In the genomic region with DNA sequence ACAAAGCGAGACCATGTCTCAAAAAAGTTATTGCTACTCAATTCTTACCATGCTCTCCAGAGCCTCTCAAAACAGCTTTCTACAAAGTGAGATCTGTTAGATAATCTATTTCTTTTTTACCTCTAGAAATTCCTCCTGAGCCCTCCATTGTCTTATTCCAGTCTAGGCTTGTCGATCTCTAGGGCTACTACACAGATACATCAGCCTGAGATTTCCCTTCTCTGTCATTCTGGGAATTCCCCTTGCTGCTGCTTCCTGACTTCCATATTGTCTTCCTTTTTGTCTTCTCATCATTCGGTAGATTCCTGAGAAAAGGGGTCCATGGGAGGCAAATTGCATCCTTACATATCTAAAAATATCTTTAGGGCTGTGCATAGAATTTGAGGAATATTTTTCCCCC, we compare ENCODE assay signal across 20 cellular contexts.
"Had no signal": no experiment of that assay in that cellular context is flagged by ENCODE, and none has a peak within 500 bp of the region (broad histone marks: within the 10 kb centered on the region; RNA-seq: fewer than 3 reads in every experiment).

No MANE protein-coding gene starts in this region.

- H3K27ac ChIP-seq: cardiac muscle cell, esophagus squamous epithelium, gastroesophageal sphincter, right lobe of liver, skin epidermis, tibial nerve had no signal

- H3K4me1 Mint-ChIP-seq: activated naive CD4-positive, alpha-beta T cell treated with anti-CD3 and anti-CD28 coated beads, Interleukin-2, amount 10 ng/mL, durations not matched to agents 7 days and 5 days; stimulated activated naive CD8-positive, alpha-beta T cell treated with anti-CD3 and anti-CD28 coated beads, Interleukin-15, amount 100 ng/mL, for 72 hours had no signal

- H3K4me1 ChIP-seq: esophagus squamous epithelium, gastroesophageal sphincter, right lobe of liver, tibial nerve had no signal

- H3K27me3 Mint-ChIP-seq: activated CD4-positive, alpha-beta memory T cell treated with anti-CD3 and anti-CD28 coated beads for 36 hours; activated naive CD4-positive, alpha-beta T cell treated with anti-CD3 and anti-CD28 coated beads, Interleukin-2, amount 10 ng/mL, durations not matched to agents 7 days and 5 days; stimulated activated naive CD8-positive, alpha-beta T cell treated with anti-CD3 and anti-CD28 coated beads, Interleukin-15, amount 100 ng/mL, for 72 hours; T-helper 17 cell had no signal

- H3K4me3 ChIP-seq: cardiac muscle cell, esophagus squamous epithelium, gastroesophageal sphincter, right lobe of liver, skin epidermis, tibial nerve had no signal

- H3K4me3 Mint-ChIP-seq: activated CD4-positive, alpha-beta memory T cell treated with anti-CD3 and anti-CD28 coated beads for 36 hours; activated naive CD4-positive, alpha-beta T cell treated with anti-CD3 and anti-CD28 coated beads, Interleukin-2, amount 10 ng/mL, durations not matched to agents 7 days and 5 days; stimulated activated naive CD8-positive, alpha-beta T cell treated with anti-CD3 and anti-CD28 coated beads, Interleukin-15, amount 100 ng/mL, for 72 hours; T-helper 17 cell had no signal

- H3K27me3 ChIP-seq: cardiac muscle cell, esophagus squamous epithelium, gastroesophageal sphincter, right lobe of liver, tibial nerve had no signal

- H3K27ac Mint-ChIP-seq: activated CD4-positive, alpha-beta memory T cell treated with anti-CD3 and anti-CD28 coated beads for 36 hours; activated naive CD4-positive, alpha-beta T cell treated with anti-CD3 and anti-CD28 coated beads, Interleukin-2, amount 10 ng/mL, durations not matched to agents 7 days and 5 days had no signal

- DNase-seq: activated CD4-positive, alpha-beta memory T cell treated with anti-CD3 and anti-CD28 coated beads for 36 hours; activated CD4-positive, alpha-beta T cell treated with anti-CD3 and anti-CD28 coated beads for 48 hours; activated naive CD4-positive, alpha-beta T cell treated with anti-CD3 and anti-CD28 coated beads, Interleukin-2, amount 10 ng/mL, durations not matched to agents 7 days and 5 days; amygdala; effector CD4-positive, alpha-beta T cell; esophagus squamous epithelium; head of caudate nucleus; hypothalamus; left colon; mesenchymal stem cell; posterior cingulate gyrus; right lobe of liver; stimulated activated CD4-positive, alpha-beta T cell treated with anti-CD3 and anti-CD28 coated beads, Interleukin-1b, Interleukin-23, amount 100 ng/mL, for 48 hours; stimulated activated naive CD8-positive, alpha-beta T cell treated with anti-CD3 and anti-CD28 coated beads, Interleukin-15, amount 100 ng/mL, for 72 hours; SW 1271; T-helper 17 cell had no signal

- ATAC-seq: gastroesophageal sphincter; left colon; right lobe of liver; stimulated activated naive CD8-positive, alpha-beta T cell treated with anti-CD3 and anti-CD28 coated beads, Interleukin-15, amount 100 ng/mL, for 72 hours; T-helper 17 cell had no signal

- H3K9me3 Mint-ChIP-seq: activated CD4-positive, alpha-beta memory T cell treated with anti-CD3 and anti-CD28 coated beads for 36 hours; activated naive CD4-positive, alpha-beta T cell treated with anti-CD3 and anti-CD28 coated beads, Interleukin-2, amount 10 ng/mL, durations not matched to agents 7 days and 5 days; stimulated activated naive CD8-positive, alpha-beta T cell treated with anti-CD3 and anti-CD28 coated beads, Interleukin-15, amount 100 ng/mL, for 72 hours had no signal

- H3K9me3 ChIP-seq: esophagus squamous epithelium, gastroesophageal sphincter, right lobe of liver, tibial nerve had no signal
